19 cellular contexts compared by ENCODE assay signal in genomic region chr6:143802833-143803565, GRCh38. TPM values are rescaled to one million over a fixed set of nuclear protein-coding genes. Genes with fewer than 3 reads are reported as not detected.
DNase-seq lines count a peak whose midpoint lies in the region; ATAC-seq and TF ChIP-seq lines count a peak whose summit lies in the region.
"Had no signal": no experiment of that assay in that cellular context is flagged by ENCODE, and none has a peak within 500 bp of the region (broad histone marks: within the 10 kb centered on the region; RNA-seq: fewer than 3 reads in every experiment).

No MANE protein-coding gene starts in this region.

- peaks cover 0 to 45% (median 0%) of the 10 kb centered on the region in 3 donors for H3K36me3 ChIP-seq in tibial nerve
- H3K36me3 ChIP-seq: thoracic aorta had no signal

- TF ChIP-seq CTCF in fibroblast of the aortic adventitia (IDR thresholded peaks at IDR 0.05; ENCODE audit: insufficient read depth, low read length) (no peak), tibial nerve (IDR thresholded peaks at IDR 0.05) (no peak)

- TF ChIP-seq POLR2A in tibial nerve (IDR thresholded peaks at IDR 0.05) = no peak

- DNase-seq in AG20443 (ENCODE audit: low spot score) = peak; percentile 29
- DNase-seq in HT1080 (ENCODE audit: low read depth) = peak; percentile 2
- peak; percentile 81 for DNase-seq in amniotic epithelial cell (ENCODE audit: low read depth)
- DNase-seq in fibroblast of the aortic adventitia (ENCODE audit: low read depth) = peak; percentile 33
- no peak for DNase-seq in HUDEP-2 (lab: John Stamatoyannopoulos, UW; ENCODE audit: unreplicated experiment in 76 of 76)
- no peak for DNase-seq in activated effector memory CD4-positive, alpha-beta T cell treated with anti-CD3 and anti-CD28 coated beads, Interleukin-2, amount 50 U/mL, for 16 hours
- no peak for DNase-seq in tibial nerve (ENCODE audit: low spot score in 2 of 2)
- DNase-seq: activated CD4-positive, alpha-beta T cell treated with anti-CD3 and anti-CD28 coated beads, Interleukin-2, amount 10 ng/mL, durations not matched to agents 7 days and 5 days; caudate nucleus; DMS 273 treated with DMSO at 0.1 percent for 48 hours; effector CD8-positive, alpha-beta T cell; foreskin keratinocyte; midbrain; NCI-H1930; NCI-H446; SW 1271 had no signal

- peaks cover 0 to 7% (median 0%) of the 10 kb centered on the region in 4 donors for H3K4me1 ChIP-seq in tibial nerve
- H3K4me1 ChIP-seq: BLaER1, foreskin keratinocyte had no signal

- no peak overlapping the region for H3K27ac ChIP-seq in tibial nerve
- H3K27ac ChIP-seq: BLaER1, foreskin keratinocyte, thoracic aorta had no signal

- no peak for TF ChIP-seq EP300 in tibial nerve (IDR thresholded peaks at IDR 0.05)

- no peak overlapping the region for H3K4me3 ChIP-seq in fibroblast of the aortic adventitia (ENCODE audit: low read depth, low read length)
- no peak overlapping the region for H3K4me3 ChIP-seq in tibial nerve
- H3K4me3 ChIP-seq: BLaER1, thoracic aorta had no signal

- WGBS in tibial nerve, 2 donors = 96% methylated on average over 8 of the region's 8 CpGs

- ATAC-seq in HG03159 (IDR thresholded peaks at IDR 0.05; ENCODE audit: unreplicated experiment) = no peak
- ATAC-seq: foreskin keratinocyte had no signal

- no peaks in the 10 kb centered on the region for H3K27me3 ChIP-seq in tibial nerve
- H3K27me3 ChIP-seq: BLaER1, foreskin keratinocyte had no signal

- H3K9me3 ChIP-seq in tibial nerve = peaks cover 0 to 23% (median 5%) of the 10 kb centered on the region in 4 donors
- H3K9me3 ChIP-seq: BLaER1 had no signal

RNA-seq across cellular contexts. Expression of gene LTV1, which starts 40.1 kb away (rescaled TPM):
- total RNA-seq in HT1080 (2014; rRNA removed; shearing (Covaris generic)) = 44.3 and 48.9 TPM in 2 replicates
- polyA plus RNA-seq in HT1080 (2015; cell fraction: cytosol; rRNA removed) = 34.1 and 39.4 TPM in 2 replicates
- polyA plus RNA-seq in HT1080 (2015; cell fraction: nucleus; rRNA removed) = 28.7 and 36.3 TPM in 2 replicates
- total RNA-seq in fibroblast of the aortic adventitia (ENCODE audit: low replicate concordance) (23.0 and 46.4 TPM in 2 replicates), tibial nerve (10 to 100 TPM; 16.4 to 33.0 (median 22.8) TPM)

Comparison
In these comparisons a context has a peak if more than half of its experiments do, and no peak if none do; other contexts are left out.
1. DNase-seq: peak in AG20443 (single experiment), HT1080 (single experiment), amniotic epithelial cell (single experiment) and fibroblast of the aortic adventitia (single experiment); none in HUDEP-2 (0 of 76), activated effector memory CD4-positive, alpha-beta T cell treated with anti-CD3 and anti-CD28 coated beads, Interleukin-2, amount 50 U/mL, for 16 hours (single experiment) and tibial nerve (0 of 2).